Comparison of ENCODE assay signal across 17 cellular contexts in genomic region chr1:36831171-36831810, GRCh38.
DNase-seq lines count a peak whose midpoint lies in the region; ATAC-seq and TF ChIP-seq lines count a peak whose summit lies in the region.
"Had no signal": no experiment of that assay in that cellular context is flagged by ENCODE, and none has a peak within 500 bp of the region (broad histone marks: within the 10 kb centered on the region; RNA-seq: fewer than 3 reads in every experiment).

No MANE protein-coding gene starts in this region.

- DNase-seq in NCI-H748 (lab: John Stamatoyannopoulos, UW; ENCODE audit: unreplicated experiment), result peak; percentile 6
- no peak for DNase-seq in NCI-H748 treated with DMSO at 0.1 percent for 48 hours (lab: John Stamatoyannopoulos, UW)
- peak; percentile 38 for DNase-seq in NCI-H1436 treated with DMSO at 0.1 percent for 48 hours (lab: John Stamatoyannopoulos, UW)
- DNase-seq in NCI-H526 treated with DMSO at 0.1 percent for 48 hours (lab: John Stamatoyannopoulos, UW), result peak; percentile 70
- no peak for DNase-seq in CD1c-positive myeloid dendritic cell (ENCODE audit: extremely low spot score)
- no peak for DNase-seq in A172 (ENCODE audit: low spot score)
- DNase-seq in GM20000 (ENCODE audit: low spot score), result no peak
- DNase-seq: activated CD4-positive, alpha-beta T cell treated with anti-CD3 and anti-CD28 coated beads, Interleukin-2, amount 10 ng/mL, durations not matched to agents 24 days and 14 days; CD4-positive, alpha-beta memory T cell; central memory CD4-positive, alpha-beta T cell; effector CD4-positive, alpha-beta T cell; HCEC 1CT; NK-92 treated with Interleukin-12 subunit alpha and Interleukin-12 subunit beta, amount 100 ng/mL, for 24 hours; SW 1271; testis had no signal

- TF ChIP-seq CTCF in GM20000 (IDR thresholded peaks at IDR 0.05; ENCODE audit: extremely low read depth, missing control alignments), result no peak

- no peak for ATAC-seq in HG03139 (IDR thresholded peaks at IDR 0.05; ENCODE audit: unreplicated experiment)
- ATAC-seq: left lobe of liver had no signal

Comparison
In these comparisons a context has a peak if more than half of its experiments do, and no peak if none do; other contexts are left out.
1. DNase-seq: peak in NCI-H748 (single experiment), NCI-H1436 treated with DMSO at 0.1 percent for 48 hours (single experiment) and NCI-H526 treated with DMSO at 0.1 percent for 48 hours (single experiment); none in NCI-H748 treated with DMSO at 0.1 percent for 48 hours (single experiment), CD1c-positive myeloid dendritic cell (single experiment), A172 (single experiment) and GM20000 (single experiment).